In genomic region chr2:159712194-159712928, GRCh38 we compare ENCODE assay signal across 8 cellular contexts. TPM values are rescaled to one million over a fixed set of nuclear protein-coding genes. Genes with fewer than 3 reads are reported as not detected.
DNase-seq lines count a peak whose midpoint lies in the region; ATAC-seq and TF ChIP-seq lines count a peak whose summit lies in the region.

A gene with protein sequence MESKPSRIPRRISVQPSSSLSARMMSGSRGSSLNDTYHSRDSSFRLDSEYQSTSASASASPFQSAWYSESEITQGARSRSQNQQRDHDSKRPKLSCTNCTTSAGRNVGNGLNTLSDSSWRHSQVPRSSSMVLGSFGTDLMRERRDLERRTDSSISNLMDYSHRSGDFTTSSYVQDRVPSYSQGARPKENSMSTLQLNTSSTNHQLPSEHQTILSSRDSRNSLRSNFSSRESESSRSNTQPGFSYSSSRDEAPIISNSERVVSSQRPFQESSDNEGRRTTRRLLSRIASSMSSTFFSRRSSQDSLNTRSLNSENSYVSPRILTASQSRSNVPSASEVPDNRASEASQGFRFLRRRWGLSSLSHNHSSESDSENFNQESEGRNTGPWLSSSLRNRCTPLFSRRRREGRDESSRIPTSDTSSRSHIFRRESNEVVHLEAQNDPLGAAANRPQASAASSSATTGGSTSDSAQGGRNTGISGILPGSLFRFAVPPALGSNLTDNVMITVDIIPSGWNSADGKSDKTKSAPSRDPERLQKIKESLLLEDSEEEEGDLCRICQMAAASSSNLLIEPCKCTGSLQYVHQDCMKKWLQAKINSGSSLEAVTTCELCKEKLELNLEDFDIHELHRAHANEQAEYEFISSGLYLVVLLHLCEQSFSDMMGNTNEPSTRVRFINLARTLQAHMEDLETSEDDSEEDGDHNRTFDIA (plus strand): TSS chr2:159712506. CDS start chr2:159729023, 16,517 bp downstream.

- peak; percentile 50 to 59 (median 52) for TF ChIP-seq CTCF in esophagus muscularis mucosa (IDR thresholded peaks at IDR 0.05)

- H3K4me1 Mint-ChIP-seq in activated T-cell treated with anti-CD3 and anti-CD28 coated beads, Interleukin-2, amount 50 U/mL, for 4 hours (ENCODE audit: low read depth) = peaks cover 44% of the 10 kb centered on the region

- H3K27me3 Mint-ChIP-seq in activated T-cell treated with anti-CD3 and anti-CD28 coated beads, Interleukin-2, amount 50 U/mL, for 4 hours (ENCODE audit: low read depth) = no peaks in the 10 kb centered on the region

- peak within 1 kb of the TSS; percentile 96 to 99 (median 98) for H3K27ac ChIP-seq in esophagus muscularis mucosa (replicated peaks in 1 of 4)

- DNase-seq in DMS79 (lab: John Stamatoyannopoulos, UW) (peak; percentile 98), KG1 (lab: John Stamatoyannopoulos, UW) (peak; percentile 89), esophagus muscularis mucosa (ENCODE audit: extremely low spot score) (peak; percentile 99), myocyte (ENCODE audit: low read depth) (peak; percentile 97)
- DNase-seq in activated T-cell treated with anti-CD3 and anti-CD28 coated beads, Interleukin-2, amount 50 U/mL, for 4 hours = peak; percentile 97
- DNase-seq in stimulated activated CD8-positive, alpha-beta memory T cell treated with anti-CD3 and anti-CD28 coated beads, Interleukin-7, amount 100 ng/mL, for 48 hours (ENCODE audit: extremely low read depth in 1 of 2, low read depth in 1 of 2) = peak; percentile 92 to 95

- H3K4me1 ChIP-seq in esophagus muscularis mucosa = peaks cover 38 to 54% (median 51%) of the 10 kb centered on the region in 4 donors

- no peaks in the 10 kb centered on the region for H3K9me3 Mint-ChIP-seq in activated T-cell treated with anti-CD3 and anti-CD28 coated beads, Interleukin-2, amount 50 U/mL, for 4 hours

- ATAC-seq in GM21723 (IDR thresholded peaks at IDR 0.05; ENCODE audit: unreplicated experiment) = peak; percentile 97
- ATAC-seq in activated T-cell treated with anti-CD3 and anti-CD28 coated beads, Interleukin-2, amount 50 U/mL, for 4 hours = peak; percentile 96 to 97

- H3K4me3 Mint-ChIP-seq in activated T-cell treated with anti-CD3 and anti-CD28 coated beads, Interleukin-2, amount 50 U/mL, for 4 hours = peak within 1 kb of the TSS; percentile 100

- no peak for TF ChIP-seq EP300 in esophagus muscularis mucosa (IDR thresholded peaks at IDR 0.05)

- WGBS in esophagus muscularis mucosa = 2% methylated on average over 25 of the region's 68 CpGs

- intact Hi-C loops in esophagus muscularis mucosa (cut with DNase I) = loop anchor here (2.0 kb wide), 1 partner anchor 98 kb away; no protein-coding TSS in a partner anchor

- H3K36me3 ChIP-seq in esophagus muscularis mucosa = peaks cover 0 to 24% (median 18%) of the 10 kb centered on the region in 4 donors

- no peaks in the 10 kb centered on the region for H3K27me3 ChIP-seq in esophagus muscularis mucosa

- TF ChIP-seq POLR2A in esophagus muscularis mucosa (IDR thresholded peaks at IDR 0.05; ENCODE audit: low read depth) = peak; percentile 89

- H3K4me3 ChIP-seq in esophagus muscularis mucosa = peak within 1 kb of the TSS; percentile 92 to 98 (median 94)

- peaks cover 20% of the 10 kb centered on the region for H3K36me3 Mint-ChIP-seq in activated T-cell treated with anti-CD3 and anti-CD28 coated beads, Interleukin-2, amount 50 U/mL, for 4 hours (ENCODE audit: insufficient read depth)

- H3K9me3 ChIP-seq in esophagus muscularis mucosa = no peaks in the 10 kb centered on the region

TF ChIP-seq in PFSK-1, 5 proteins besides CTCF, POLR2A, EP300 and RAD21:
- TF ChIP-seq FOXP2 (optimal IDR thresholded peaks at IDR 0.05; ENCODE audit: borderline replicate concordance, extremely low read depth, extremely low read length, insufficient read depth) (peak; percentile 92), SIN3A (IDR thresholded peaks at IDR 0.05; ENCODE audit: borderline replicate concordance, insufficient read depth, low read length) (peak; percentile 28), REST (IDR thresholded peaks at IDR 0.05; ENCODE audit: insufficient read depth in 1 of 2, low read depth in 2 of 2, low read length in 2 of 2) (peak in 1 of 2 experiments; percentile 58; a peak in 1 of 4 replicates), TAF1 (IDR thresholded peaks at IDR 0.05; ENCODE audit: borderline replicate concordance, insufficient read depth, low read length) (peak; percentile 81), POLR2AphosphoS5 (IDR thresholded peaks at IDR 0.05; ENCODE audit: low read depth, low read length) (peak; percentile 93)

RNA-seq across cellular contexts. Expression of the gene that starts here (rescaled TPM):
- polyA plus RNA-seq in PFSK-1 (2012; ENCODE audit: insufficient read length, low read depth) = 39.6 TPM
- total RNA-seq in activated T-cell treated with anti-CD3 and anti-CD28 coated beads, Interleukin-2, amount 50 U/mL, for 4 hours = 10 to 100 TPM; 50.7 to 64.7 (median 63.8) TPM
- 100 to 1,000 TPM in 1 of 4 donors, 10 to 100 TPM in 3; 60.1 to 101 (median 89.4) TPM for total RNA-seq in esophagus muscularis mucosa
- 124 and 167 TPM in 2 replicates for total RNA-seq in myocyte
- 32.9 TPM for polyA plus RNA-seq in myocyte (2012)

Comparison
In these comparisons a context has a peak if more than half of its experiments do, and no peak if none do; other contexts are left out.
1. Peak in every context shown above with its lines: DNase-seq, ATAC-seq, H3K4me3 ChIP-seq and H3K27ac ChIP-seq.